32 cellular contexts compared by ENCODE assay signal in genomic region chr3:14297305-14297704, GRCh38.
DNase-seq lines count a peak whose midpoint lies in the region; ATAC-seq, FAIRE-seq and TF ChIP-seq lines count a peak whose summit lies in the region.
"Had no signal": no experiment of that assay in that cellular context is flagged by ENCODE, and none has a peak within 500 bp of the region (broad histone marks: within the 10 kb centered on the region; RNA-seq: fewer than 3 reads in every experiment).

No MANE protein-coding gene starts in this region.

- no peak overlapping the region for H2BK5ac ChIP-seq in mesenchymal stem cell (ENCODE audit: low read depth, low read length, poor library complexity, severe bottlenecking)

- H3K27me3 ChIP-seq in breast epithelium (peaks cover 0 to 6% of the 10 kb centered on the region in 2 donors), mesenchymal stem cell (ENCODE audit: control insufficient read depth in 1 of 2, insufficient read depth in 1 of 2, low read length in 2 of 2) (peaks cover 0 to 38% of the 10 kb centered on the region in 2 experiments), sigmoid colon (no peaks in the 10 kb centered on the region), spleen (replicated peaks in 1 of 7) (peaks cover 0 to 12% (median 0%) of the 10 kb centered on the region in 7 donors)
- no peaks in the 10 kb centered on the region for H3K27me3 ChIP-seq in naive thymus-derived CD4-positive, alpha-beta T cell (ENCODE audit: control insufficient read depth in 2 of 2, insufficient read depth in 2 of 2, low read length in 2 of 2)
- H3K27me3 ChIP-seq: right atrium auricular region had no signal

- H3K27ac ChIP-seq in breast epithelium = peak overlapping the region; percentile 85 to 92
- H3K27ac ChIP-seq in mesenchymal stem cell (ENCODE audit: low read length, poor library complexity, severe bottlenecking) = no peak overlapping the region
- H3K27ac ChIP-seq in sigmoid colon = peak overlapping the region; percentile 61 to 78 (median 67)
- H3K27ac ChIP-seq in naive thymus-derived CD4-positive, alpha-beta T cell (ENCODE audit: low read depth, low read length) = no peak overlapping the region
- no peak overlapping the region for H3K27ac ChIP-seq in spleen
- H3K27ac ChIP-seq: right atrium auricular region, SK-N-MC had no signal

- CTCF ChIA-PET in MCF 10A (lab: Yijun Ruan, JAX) = interaction anchor here (0.7 to 0.8 kb wide), 2 partner anchors 105 to 996 kb away, joined by 3 to 4 read pairs; no protein-coding TSS in a partner anchor
- CTCF ChIA-PET in naive thymus-derived CD4-positive, alpha-beta T cell (lab: Charles Lee) = no interaction called here

- H3K9ac ChIP-seq in mesenchymal stem cell (ENCODE audit: low read length) = no peak overlapping the region

- TF ChIP-seq CTCF in breast epithelium (IDR thresholded peaks at IDR 0.05) (no peak), MCF 10A (IDR thresholded peaks at IDR 0.05; ENCODE audit: unreplicated experiment) (no peak), sigmoid colon (IDR thresholded peaks at IDR 0.05) (no peak), spleen (IDR thresholded peaks at IDR 0.05 in 8 of 11, conservative IDR thresholded peaks at IDR 0.05 in 3 of 11) (no peak)

- H3K4me2 ChIP-seq in mesenchymal stem cell (ENCODE audit: low read length, poor library complexity, severe bottlenecking) = no peak overlapping the region

- H3K36me3 ChIP-seq in breast epithelium (no peaks in the 10 kb centered on the region), mesenchymal stem cell (ENCODE audit: control insufficient read depth in 1 of 2, insufficient read depth in 2 of 2, low read depth in 1 of 2, low read length in 2 of 2) (no peaks in the 10 kb centered on the region), sigmoid colon (no peaks in the 10 kb centered on the region), spleen (no peaks in the 10 kb centered on the region)
- no peaks in the 10 kb centered on the region for H3K36me3 ChIP-seq in naive thymus-derived CD4-positive, alpha-beta T cell (ENCODE audit: control insufficient read depth in 2 of 3, insufficient read depth in 3 of 3, low read length in 3 of 3)
- H3K36me3 ChIP-seq: right atrium auricular region had no signal

- no peak overlapping the region for H2BK15ac ChIP-seq in mesenchymal stem cell (ENCODE audit: low read depth, poor library complexity, severe bottlenecking)

- ATAC-seq in naive thymus-derived CD4-positive, alpha-beta T cell = no peak
- ATAC-seq: activated CD8-positive, alpha-beta T cell treated with anti-CD3 and anti-CD28 coated beads for 36 hours; activated naive CD4-positive, alpha-beta T cell treated with anti-CD3 and anti-CD28 coated beads, Interleukin-2, amount 50 U/mL, for 72 hours; CD8-positive, alpha-beta T cell; left colon had no signal

- H3K4me3 ChIP-seq in breast epithelium (peak overlapping the region in 1 of 3 donors; percentile 51), mesenchymal stem cell (ENCODE audit: insufficient read depth in 1 of 2, low read depth in 1 of 2, low read length in 2 of 2) (no peak overlapping the region), sigmoid colon (no peak overlapping the region), spleen (no peak overlapping the region)
- no peak overlapping the region for H3K4me3 ChIP-seq in naive thymus-derived CD4-positive, alpha-beta T cell (ENCODE audit: low read length)
- H3K4me3 ChIP-seq: right atrium auricular region, SK-N-MC had no signal

- H3K4me1 Mint-ChIP-seq in MCF 10A (ENCODE audit: insufficient read depth, unreplicated experiment) = peaks cover 5% of the 10 kb centered on the region
- H3K4me1 Mint-ChIP-seq in naive thymus-derived CD4-positive, alpha-beta T cell = peaks cover 0 to 8% (median 0%) of the 10 kb centered on the region in 7 donors
- H3K4me1 Mint-ChIP-seq: B cell, memory B cell, naive B cell had no signal

- H4K8ac ChIP-seq in mesenchymal stem cell (ENCODE audit: low read length) = no peak overlapping the region

- H3K27ac Mint-ChIP-seq in MCF 10A (ENCODE audit: low read depth, unreplicated experiment) = no peak overlapping the region
- no peak overlapping the region for H3K27ac Mint-ChIP-seq in naive thymus-derived CD4-positive, alpha-beta T cell
- H3K27ac Mint-ChIP-seq: activated CD8-positive, alpha-beta T cell treated with anti-CD3 and anti-CD28 coated beads for 36 hours; activated naive CD4-positive, alpha-beta T cell treated with anti-CD3 and anti-CD28 coated beads, Interleukin-2, amount 50 U/mL, for 72 hours; B cell; CD8-positive, alpha-beta T cell; memory B cell; stimulated activated memory B cell treated with anti-CD40 and anti-IgM and Interleukin-4, amounts not matched to agents 10 μg/mL and 1 μg/mL and 100 μg/mL, for 72 hours had no signal

- TF ChIP-seq EP300 in sigmoid colon (IDR thresholded peaks at IDR 0.05) = no peak

- BruUV-seq in MCF 10A (replicated peaks; lab: Mats Ljungman, UMichigan) = no TSS peak

- H3K9me3 ChIP-seq in breast epithelium (no peaks in the 10 kb centered on the region), mesenchymal stem cell (ENCODE audit: control insufficient read depth, low read length) (no peaks in the 10 kb centered on the region), sigmoid colon (no peaks in the 10 kb centered on the region), spleen (no peaks in the 10 kb centered on the region)
- H3K9me3 ChIP-seq in naive thymus-derived CD4-positive, alpha-beta T cell (ENCODE audit: control insufficient read depth in 2 of 3, low read length in 3 of 3) = no peaks in the 10 kb centered on the region
- H3K9me3 ChIP-seq: right atrium auricular region had no signal

- no peak overlapping the region for H2BK120ac ChIP-seq in mesenchymal stem cell (ENCODE audit: low read depth, low read length)

- TF ChIP-seq POLR2A in breast epithelium (IDR thresholded peaks at IDR 0.05) (no peak), sigmoid colon (IDR thresholded peaks at IDR 0.05) (no peak), spleen (IDR thresholded peaks at IDR 0.05) (no peak)

- H3K27me3 Mint-ChIP-seq in MCF 10A (ENCODE audit: insufficient read depth, unreplicated experiment) = no peaks in the 10 kb centered on the region
- peaks cover 0 to 21% (median 14%) of the 10 kb centered on the region in 5 donors for H3K27me3 Mint-ChIP-seq in naive thymus-derived CD4-positive, alpha-beta T cell

- no peak for FAIRE-seq in frontal cortex (lab: Jason Lieb, UNC)
- FAIRE-seq: colon, HTR-8/SVneo, urothelium cell line had no signal

- H3K18ac ChIP-seq in mesenchymal stem cell (ENCODE audit: low read depth in 1 of 2, low read length in 2 of 2) = no peak overlapping the region

- no peak overlapping the region for H3K23ac ChIP-seq in mesenchymal stem cell (ENCODE audit: low read length in 2 of 2)

- WGBS in mesenchymal stem cell = 83% methylated on average over 7 of the region's 8 CpGs
- WGBS in sigmoid colon, 2 donors = 53 to 73% methylated on average over 8 of the region's 8 CpGs
- 71 to 83% (median 79%) methylated on average over 7 to 8 of the region's 8 CpGs for WGBS in spleen, 5 donors

- intact Hi-C loops in breast epithelium (cut with DNase I; ENCODE audit: low total_unique reads) (no loop called here), MCF 10A (cut with micrococcal nuclease) (no loop called here), sigmoid colon (cut with DNase I) (no loop called here), spleen (cut with DNase I; ENCODE audit: low total_unique reads) (no loop called here)
- intact Hi-C loops in naive thymus-derived CD4-positive, alpha-beta T cell (cut with micrococcal nuclease) = no loop called here

- POLR2A ChIA-PET in MCF 10A (lab: Yijun Ruan, JAX) = no interaction called here
- POLR2A ChIA-PET in naive thymus-derived CD4-positive, alpha-beta T cell (lab: Charles Lee) = no interaction called here

- H2AK5ac ChIP-seq in mesenchymal stem cell (ENCODE audit: low read length, severe bottlenecking) = peak overlapping the region; percentile 83

- no peaks in the 10 kb centered on the region for H3K36me3 Mint-ChIP-seq in MCF 10A (ENCODE audit: insufficient read depth, unreplicated experiment)
- H3K36me3 Mint-ChIP-seq in naive thymus-derived CD4-positive, alpha-beta T cell = no peaks in the 10 kb centered on the region
- H3K36me3 Mint-ChIP-seq: activated naive CD4-positive, alpha-beta T cell treated with anti-CD3 and anti-CD28 coated beads, Interleukin-2, amount 50 U/mL, for 72 hours; CD8-positive, alpha-beta T cell; memory B cell; naive B cell; stimulated activated memory B cell treated with anti-CD40 and anti-IgM and Interleukin-4, amounts not matched to agents 10 μg/mL and 1 μg/mL and 100 μg/mL, for 72 hours had no signal

- DNase-seq in breast epithelium (ENCODE audit: low spot score in 2 of 2) (no peak), MCF 10A (ENCODE audit: unreplicated experiment) (no peak), mesenchymal stem cell (no peak), sigmoid colon (no peak), frontal cortex (ENCODE audit: low spot score in 2 of 2) (no peak), spleen (no peak), pons (ENCODE audit: low spot score) (no peak)
- no peak for DNase-seq in naive thymus-derived CD4-positive, alpha-beta T cell
- DNase-seq: activated CD4-positive, CD25-positive, alpha-beta regulatory T cell treated with anti-CD3 and anti-CD28 coated beads, Interleukin-2, amount 50 U/mL, for 72 hours; activated CD8-positive, alpha-beta T cell treated with anti-CD3 and anti-CD28 coated beads for 36 hours; activated T-cell treated with anti-CD3 and anti-CD28 coated beads for 4 hours; CD8-positive, alpha-beta T cell; effector memory CD4-positive, alpha-beta T cell; H9; KBM-7; MM.1S; naive B cell; NCI-H1417 treated with DMSO at 0.1 percent for 48 hours; NCI-H2081; NCI-H774; occipital lobe; stimulated activated CD4-positive, alpha-beta T cell treated with anti-CD3 and anti-CD28 coated beads, Interleukin-4, amount 100 ng/mL, for 4 hours had no signal

- no peaks in the 10 kb centered on the region for H3K79me1 ChIP-seq in mesenchymal stem cell (replicated peaks; ENCODE audit: low read length, poor library complexity, severe bottlenecking)

- no peak overlapping the region for H3K4ac ChIP-seq in mesenchymal stem cell (ENCODE audit: low read depth in 1 of 2, low read length in 2 of 2)

- peaks cover 0 to 3% of the 10 kb centered on the region in 2 donors for H3K4me1 ChIP-seq in breast epithelium
- peaks cover 18% of the 10 kb centered on the region for H3K4me1 ChIP-seq in mesenchymal stem cell (ENCODE audit: control insufficient read depth, insufficient read depth, low read depth, low read length)
- peaks cover 0 to 32% (median 15%) of the 10 kb centered on the region in 4 donors for H3K4me1 ChIP-seq in sigmoid colon
- no peaks in the 10 kb centered on the region for H3K4me1 ChIP-seq in naive thymus-derived CD4-positive, alpha-beta T cell (ENCODE audit: control insufficient read depth in 2 of 2, insufficient read depth in 2 of 2, low read length in 2 of 2)
- peaks cover 0 to 4% (median 0%) of the 10 kb centered on the region in 6 donors for H3K4me1 ChIP-seq in spleen

- H4K91ac ChIP-seq in mesenchymal stem cell (ENCODE audit: low read length) = peak overlapping the region; percentile 25

- H2AFZ ChIP-seq in mesenchymal stem cell (ENCODE audit: low read depth, low read length) = no peak overlapping the region

- H3K4me3 Mint-ChIP-seq in MCF 10A (ENCODE audit: unreplicated experiment) = no peak overlapping the region
- H3K4me3 Mint-ChIP-seq in naive thymus-derived CD4-positive, alpha-beta T cell = no peak overlapping the region
- H3K4me3 Mint-ChIP-seq: activated CD8-positive, alpha-beta T cell treated with anti-CD3 and anti-CD28 coated beads for 36 hours; B cell; CD8-positive, alpha-beta T cell; H9; memory B cell; stimulated activated memory B cell treated with anti-CD40 and anti-IgM and Interleukin-4, amounts not matched to agents 10 μg/mL and 1 μg/mL and 100 μg/mL, for 72 hours had no signal

- no peak overlapping the region for H2BK12ac ChIP-seq in mesenchymal stem cell (ENCODE audit: low read length in 2 of 2)

- H3K14ac ChIP-seq in mesenchymal stem cell (ENCODE audit: low read length in 2 of 2) = no peak overlapping the region

- H3K9me3 Mint-ChIP-seq in MCF 10A (ENCODE audit: unreplicated experiment) = no peaks in the 10 kb centered on the region
- peaks cover 0 to 3% (median 0%) of the 10 kb centered on the region in 11 donors for H3K9me3 Mint-ChIP-seq in naive thymus-derived CD4-positive, alpha-beta T cell
- H3K9me3 Mint-ChIP-seq: activated CD8-positive, alpha-beta T cell treated with anti-CD3 and anti-CD28 coated beads for 36 hours; activated naive CD4-positive, alpha-beta T cell treated with anti-CD3 and anti-CD28 coated beads, Interleukin-2, amount 50 U/mL, for 72 hours; CD8-positive, alpha-beta T cell; H9; memory B cell had no signal

Comparison
In these comparisons a context has a peak if more than half of its experiments do, and no peak if none do; other contexts are left out.
1. H3K27ac ChIP-seq: peak in breast epithelium (2 of 2) and sigmoid colon (4 of 4); none in mesenchymal stem cell (single experiment), naive thymus-derived CD4-positive, alpha-beta T cell (single experiment) and spleen (0 of 8).